ENCODE assay signal across 9 cellular contexts in the genomic region with DNA sequence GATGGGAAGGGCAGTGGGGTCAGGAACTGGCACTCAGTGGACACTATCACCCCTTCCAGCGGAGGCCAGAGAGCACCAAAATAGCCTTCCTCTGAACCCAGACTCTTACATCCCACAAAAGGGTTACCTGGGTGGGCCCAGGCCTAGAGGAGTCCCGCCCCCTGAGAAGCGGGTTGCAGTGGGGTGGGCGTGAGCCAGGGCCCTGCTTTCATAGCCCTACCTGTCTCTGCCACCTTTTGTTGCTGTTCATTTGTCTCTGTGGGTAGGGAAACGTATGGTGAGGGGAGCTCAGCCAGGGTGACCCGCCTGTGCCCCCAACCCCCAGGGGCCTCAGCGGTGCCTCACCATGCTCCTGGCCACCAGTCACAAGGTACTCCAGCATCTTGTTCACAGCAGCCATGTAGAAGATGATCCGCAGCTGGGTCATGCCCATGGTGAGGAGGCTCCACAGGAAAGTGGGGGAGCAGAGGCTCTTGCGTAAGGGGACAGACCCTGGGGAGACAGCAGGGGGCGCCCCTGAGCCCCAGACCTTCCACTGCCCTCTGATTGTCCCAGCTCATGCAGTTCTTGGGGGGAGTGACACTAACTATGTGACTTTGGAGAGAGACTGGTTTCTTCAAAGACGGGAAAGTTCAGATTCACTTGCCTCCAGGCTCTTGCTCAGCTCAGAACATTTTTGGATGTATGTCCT. TPM values are rescaled to one million over a fixed set of nuclear protein-coding genes. Genes with fewer than 3 reads are reported as not detected.
DNase-seq lines count a peak whose midpoint lies in the region; ATAC-seq and TF ChIP-seq lines count a peak whose summit lies in the region.
"Had no signal": no experiment of that assay in that cellular context is flagged by ENCODE, and none has a peak within 500 bp of the region (broad histone marks: within the 10 kb centered on the region; RNA-seq: fewer than 3 reads in every experiment).

No MANE protein-coding gene starts in this region.

- peaks cover 0 to 4% (median 0%) of the 10 kb centered on the region in 9 donors for H3K4me1 ChIP-seq in heart right ventricle

- intact Hi-C loops in heart right ventricle (cut with DNase I), result loop anchor here in 5 of 10 donors (2.0 to 10.0 kb wide), 3 partner anchors 35 to 153 kb away; a partner anchor contains a TSS

- H3K4me3 ChIP-seq in heart right ventricle, result no peak overlapping the region
- H3K4me3 ChIP-seq: BLaER1 treated with 17β-estradiol and CSF1 and Interleukin-3, amounts not matched to agents 10 nM and 100 nM had no signal

- no peaks in the 10 kb centered on the region for H3K9me3 Mint-ChIP-seq in activated T-cell treated with anti-CD3 and anti-CD28 coated beads, Interleukin-2, amount 50 U/mL, for 72 hours

- H3K36me3 Mint-ChIP-seq in activated T-cell treated with anti-CD3 and anti-CD28 coated beads, Interleukin-2, amount 50 U/mL, for 72 hours (ENCODE audit: insufficient read depth in 2 of 2), result peaks cover 4 to 34% of the 10 kb centered on the region in 2 donors

- WGBS in heart right ventricle, 2 donors, result 83 to 85% methylated on average over 11 of the region's 11 CpGs

- peaks cover 0 to 65% (median 0%) of the 10 kb centered on the region in 9 donors for H3K36me3 ChIP-seq in heart right ventricle

- H3K27me3 ChIP-seq in heart right ventricle, result no peaks in the 10 kb centered on the region
- H3K27me3 ChIP-seq: BLaER1 treated with 17β-estradiol and CSF1 and Interleukin-3, amounts not matched to agents 10 nM and 100 nM had no signal

- no peak overlapping the region for H3K4me3 Mint-ChIP-seq in activated T-cell treated with anti-CD3 and anti-CD28 coated beads, Interleukin-2, amount 50 U/mL, for 72 hours

- peak; percentile 56 to 62 for ATAC-seq in activated T-cell treated with anti-CD3 and anti-CD28 coated beads, Interleukin-2, amount 50 U/mL, for 72 hours (replicated peaks in 1 of 2)
- ATAC-seq in heart right ventricle, result peak in 6 of 8 donors; percentile 21 to 48 (median 43)

- no peak overlapping the region for H3K27ac Mint-ChIP-seq in activated T-cell treated with anti-CD3 and anti-CD28 coated beads, Interleukin-2, amount 50 U/mL, for 72 hours

- DNase-seq in NCI-H1105 treated with DMSO at 0.1 percent for 48 hours (lab: John Stamatoyannopoulos, UW) (peak; percentile 5), NCI-H1105 (lab: John Stamatoyannopoulos, UW) (no peak), NCI-H69 (lab: John Stamatoyannopoulos, UW) (peak; percentile 54), heart right ventricle (peak in 1 of 2 donors; percentile 62), COR-L47 (lab: John Stamatoyannopoulos, UW) (no peak), NCI-H146 (lab: John Stamatoyannopoulos, UW) (no peak)
- DNase-seq in activated T-cell treated with anti-CD3 and anti-CD28 coated beads, Interleukin-2, amount 50 U/mL, for 72 hours, result peak; percentile 61 to 74
- peak; percentile 27 for DNase-seq in stimulated activated CD8-positive, alpha-beta memory T cell treated with anti-CD3 and anti-CD28 coated beads, Interleukin-15, amount 100 ng/mL, for 24 hours (ENCODE audit: low read depth)

- TF ChIP-seq CTCF in heart right ventricle (IDR thresholded peaks at IDR 0.05), result peak; percentile 26 to 69 (median 61)

- no peaks in the 10 kb centered on the region for H3K27me3 Mint-ChIP-seq in activated T-cell treated with anti-CD3 and anti-CD28 coated beads, Interleukin-2, amount 50 U/mL, for 72 hours (ENCODE audit: low read depth)

- H3K27ac ChIP-seq in heart right ventricle, result no peak overlapping the region

- no peaks in the 10 kb centered on the region for H3K9me3 ChIP-seq in heart right ventricle
- H3K9me3 ChIP-seq: BLaER1 treated with 17β-estradiol and CSF1 and Interleukin-3, amounts not matched to agents 10 nM and 100 nM had no signal

- peaks cover 16% of the 10 kb centered on the region for H3K4me1 Mint-ChIP-seq in activated T-cell treated with anti-CD3 and anti-CD28 coated beads, Interleukin-2, amount 50 U/mL, for 72 hours (ENCODE audit: low read depth)

RNA-seq across cellular contexts. Expression of a gene that starts 24.0 kb away (rescaled TPM):
- total RNA-seq in activated T-cell treated with anti-CD3 and anti-CD28 coated beads, Interleukin-2, amount 50 U/mL, for 72 hours, result 10 to 100 TPM; 43.6 to 53.9 TPM
- total RNA-seq in heart right ventricle, result 1 to 10 TPM; 3.4 to 8.9 (median 4.7) TPM
- polyA plus RNA-seq in heart right ventricle, result 10 to 100 TPM in 1 of 2 donors, 1 to 10 TPM in 1; 6.7 to 16.5 TPM

RNA-seq across cellular contexts. Expression of a gene that starts 31.2 kb away (rescaled TPM):
- 1 to 10 TPM in 1 of 2 donors, under 1 TPM in 1; 0.97 to 1.1 TPM for total RNA-seq in activated T-cell treated with anti-CD3 and anti-CD28 coated beads, Interleukin-2, amount 50 U/mL, for 72 hours
- total RNA-seq in heart right ventricle, result 1 to 10 TPM in 3 of 10 donors, under 1 TPM in 7; 0.33 to 1.5 (median 0.87) TPM
- polyA plus RNA-seq in heart right ventricle, result 1 to 10 TPM in 1 of 2 donors, under 1 TPM in 1; 0.88 to 1.3 TPM

RNA-seq across cellular contexts. Expression of a gene that starts 39.0 kb away (rescaled TPM):
- 100 to 1,000 TPM; 106 to 107 TPM for total RNA-seq in activated T-cell treated with anti-CD3 and anti-CD28 coated beads, Interleukin-2, amount 50 U/mL, for 72 hours
- 10 to 100 TPM; 38.0 to 76.6 (median 51.5) TPM for total RNA-seq in heart right ventricle
- polyA plus RNA-seq in heart right ventricle, result 100 to 1,000 TPM in 1 of 2 donors, 10 to 100 TPM in 1; 22.9 to 163 TPM

RNA-seq across cellular contexts. Expression of a gene that starts 45.9 kb away (rescaled TPM):
- not detected for total RNA-seq in activated T-cell treated with anti-CD3 and anti-CD28 coated beads, Interleukin-2, amount 50 U/mL, for 72 hours
- not detected for total RNA-seq in heart right ventricle
- not detected for polyA plus RNA-seq in heart right ventricle

Comparison
In these comparisons a context has a peak if more than half of its experiments do, and no peak if none do; other contexts are left out.
1. DNase-seq: peak in NCI-H1105 treated with DMSO at 0.1 percent for 48 hours (single experiment), NCI-H69 (single experiment), activated T-cell treated with anti-CD3 and anti-CD28 coated beads, Interleukin-2, amount 50 U/mL, for 72 hours (2 of 2) and stimulated activated CD8-positive, alpha-beta memory T cell treated with anti-CD3 and anti-CD28 coated beads, Interleukin-15, amount 100 ng/mL, for 24 hours (single experiment); none in NCI-H1105 (single experiment), COR-L47 (single experiment) and NCI-H146 (single experiment).
2. RNA of a gene that starts 24.0 kb away (total RNA-seq): 43.6 to 53.9 TPM in activated T-cell treated with anti-CD3 and anti-CD28 coated beads, Interleukin-2, amount 50 U/mL, for 72 hours; 3.4 to 8.9 TPM in heart right ventricle; every median in the first group is over 4 times any median in the second.